ENCODE assay signal across 8 cellular contexts in the genomic region with DNA sequence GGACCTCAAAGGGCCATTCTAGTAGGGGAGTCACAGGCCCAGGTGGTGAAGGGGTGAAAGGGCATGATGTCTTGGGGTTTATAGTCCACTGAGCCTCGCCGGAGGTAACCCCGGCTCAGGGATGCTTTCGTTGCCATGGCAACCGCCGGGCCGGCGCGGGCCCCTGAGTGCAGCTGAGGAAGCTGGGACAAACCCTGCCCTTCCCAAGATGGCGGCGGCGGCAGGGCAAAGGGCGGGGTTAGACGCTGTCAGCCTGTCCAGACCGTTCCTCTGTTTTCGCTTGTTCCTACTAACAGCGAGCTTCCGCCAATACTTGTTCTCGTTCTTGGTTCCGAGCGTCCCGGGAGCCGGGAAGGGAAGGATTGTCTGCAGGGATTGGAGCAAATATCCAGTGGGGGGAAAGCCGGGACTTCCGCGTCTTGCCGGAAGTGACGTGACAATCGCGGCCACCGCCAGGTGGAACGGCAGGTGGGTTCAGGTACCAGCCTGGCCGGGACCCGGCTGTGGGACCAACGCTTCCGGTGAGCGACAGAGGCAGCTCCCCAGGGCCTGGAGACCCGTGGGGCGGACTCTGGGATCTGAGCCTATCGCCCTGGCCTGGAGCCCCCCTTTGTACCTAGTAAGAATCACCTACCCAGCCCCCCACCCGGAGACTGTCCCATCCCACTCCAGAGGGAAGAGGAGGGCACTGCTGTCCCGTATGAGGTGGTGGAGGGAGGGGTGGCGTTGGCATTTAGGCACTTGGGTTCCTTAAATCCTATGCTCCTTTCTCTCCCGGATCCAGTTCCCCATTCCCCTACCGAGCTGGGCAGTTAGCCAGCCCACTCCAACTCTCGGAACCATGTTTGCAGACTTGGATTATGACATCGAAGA.
DNase-seq lines count a peak whose midpoint lies in the region; ATAC-seq and TF ChIP-seq lines count a peak whose summit lies in the region.

A gene (plus strand): TSS at position 436 of the 873 bp plus-strand sequence. CDS start 406 bp downstream, at position 842.

- H3K4me1 ChIP-seq in ES-I3 (ENCODE audit: insufficient read depth, low read length) (peaks cover 5% of the 10 kb centered on the region; the same call in 1 of the 2 replicates), OCI-LY3 (ENCODE audit: low read length) (peaks cover 19% of the 10 kb centered on the region)

- no peaks in the 10 kb centered on the region for H3K9me3 ChIP-seq in ES-I3 (ENCODE audit: control insufficient read depth, insufficient read depth, low read length)
- H3K9me3 ChIP-seq in OCI-LY3 (ENCODE audit: insufficient read depth, low read length) = no peaks in the 10 kb centered on the region

- H3K4me3 ChIP-seq in OCI-LY3 (ENCODE audit: low read length) (peak within 1 kb of the TSS; percentile 98), epithelial cell of esophagus (ENCODE audit: low read length) (peak within 1 kb of the TSS; percentile 81)

- H4K20me1 ChIP-seq in OCI-LY3 (ENCODE audit: insufficient read depth, low read length) = no peaks in the 10 kb centered on the region

- no peaks in the 10 kb centered on the region for H3K79me2 ChIP-seq in OCI-LY3 (ENCODE audit: low read length)

- peak within 1 kb of the TSS; percentile 80 for H3K9ac ChIP-seq in ES-I3 (ENCODE audit: low read depth, low read length)
- peak within 1 kb of the TSS; percentile 89 for H3K9ac ChIP-seq in OCI-LY3 (ENCODE audit: low read length)

- peak within 1 kb of the TSS; percentile 100 for H2AFZ ChIP-seq in OCI-LY3 (ENCODE audit: low read depth, low read length)

- peaks cover 13% of the 10 kb centered on the region for H3K27me3 ChIP-seq in OCI-LY3 (ENCODE audit: low read depth, low read length)

- H3K27ac ChIP-seq in OCI-LY3 (ENCODE audit: low read length) = peak within 1 kb of the TSS; percentile 68

- no peak for TF ChIP-seq CTCF in OCI-LY3 (IDR thresholded peaks at IDR 0.05; ENCODE audit: low read depth, low read length)
- TF ChIP-seq CTCF in epithelial cell of esophagus (IDR thresholded peaks at IDR 0.05; ENCODE audit: insufficient read depth, low read depth, low read length, missing control alignments) = no peak

- H3K36me3 ChIP-seq in ES-I3 (ENCODE audit: insufficient read depth, low read length) (peaks cover 4% of the 10 kb centered on the region; the same call in 1 of the 2 replicates), OCI-LY3 (replicated peaks; ENCODE audit: low read depth, low read length) (no peaks in the 10 kb centered on the region)

- no peak for ATAC-seq in GM21515 (IDR thresholded peaks at IDR 0.05; ENCODE audit: unreplicated experiment)

- peak within 1 kb of the TSS; percentile 82 for H3K4me2 ChIP-seq in OCI-LY3 (ENCODE audit: low read length)

- DNase-seq in HUDEP-2 (lab: John Stamatoyannopoulos, UW; ENCODE audit: unreplicated experiment in 76 of 76) (peak in 68 of 76 experiments; percentile 9 to 77 (median 64)), activated T-cell treated with anti-CD3 and anti-CD28 coated beads for 48 hours (ENCODE audit: low read depth) (peak; percentile 78), epithelial cell of esophagus (ENCODE audit: low read depth) (peak; percentile 92), midbrain (lab: John Stamatoyannopoulos, UW) (peak; percentile 93)
- DNase-seq in stimulated activated CD8-positive, alpha-beta memory T cell treated with anti-CD3 and anti-CD28 coated beads, Interleukin-15, amount 100 ng/mL, for 4 hours (ENCODE audit: low read depth in 2 of 2) = peak; percentile 53 to 54
